Comparison of ENCODE assay signal across 14 cellular contexts in the genomic region with DNA sequence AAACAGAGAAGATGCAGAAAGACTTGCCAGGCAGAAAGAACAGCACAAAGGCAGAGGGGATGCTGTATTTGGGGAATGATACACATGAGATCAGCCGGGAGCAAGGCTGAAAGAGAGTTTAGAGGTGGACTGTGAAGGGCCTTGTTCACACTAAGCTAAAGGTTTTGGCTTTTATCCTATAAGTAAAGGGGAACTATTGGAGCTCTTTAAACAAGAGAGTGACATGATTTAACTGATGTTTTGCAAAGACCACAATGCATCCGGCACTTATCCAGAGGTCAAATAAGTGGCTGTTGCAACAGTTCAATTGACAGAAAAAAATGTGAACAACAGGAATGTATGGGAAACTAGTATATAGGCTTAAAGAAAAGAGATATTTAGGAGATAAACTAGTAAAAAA.
DNase-seq lines count a peak whose midpoint lies in the region; ATAC-seq and TF ChIP-seq lines count a peak whose summit lies in the region.
"Had no signal": no experiment of that assay in that cellular context is flagged by ENCODE, and none has a peak within 500 bp of the region (broad histone marks: within the 10 kb centered on the region; RNA-seq: fewer than 3 reads in every experiment).

No MANE protein-coding gene starts in this region.

- H3K9me3 Mint-ChIP-seq in GM23338 = no peaks in the 10 kb centered on the region
- H3K9me3 Mint-ChIP-seq in activated CD8-positive, alpha-beta memory T cell treated with anti-CD3 and anti-CD28 coated beads, Interleukin-2, amount 10 ng/mL, durations not matched to agents 7 days and 5 days (ENCODE audit: low read depth) = no peaks in the 10 kb centered on the region

- H3K36me3 Mint-ChIP-seq in GM23338 (ENCODE audit: low read depth) = no peaks in the 10 kb centered on the region
- no peaks in the 10 kb centered on the region for H3K36me3 Mint-ChIP-seq in activated CD8-positive, alpha-beta memory T cell treated with anti-CD3 and anti-CD28 coated beads, Interleukin-2, amount 10 ng/mL, durations not matched to agents 7 days and 5 days

- peaks cover 10% of the 10 kb centered on the region for H3K4me1 Mint-ChIP-seq in GM23338
- peaks cover 2% of the 10 kb centered on the region for H3K4me1 Mint-ChIP-seq in activated CD8-positive, alpha-beta memory T cell treated with anti-CD3 and anti-CD28 coated beads, Interleukin-2, amount 10 ng/mL, durations not matched to agents 7 days and 5 days

- H3K27ac ChIP-seq in GM23338 (ENCODE audit: low read depth) = no peak overlapping the region
- peak overlapping the region in 3 of 4 donors; percentile 65 to 72 (median 70) for H3K27ac ChIP-seq in sigmoid colon
- H3K27ac ChIP-seq: WERI-Rb-1 had no signal

- ATAC-seq in GM23338 (no peak), GM21526 (IDR thresholded peaks at IDR 0.05; ENCODE audit: low FRiP score, unreplicated experiment) (no peak)
- no peak for ATAC-seq in activated CD8-positive, alpha-beta memory T cell treated with anti-CD3 and anti-CD28 coated beads, Interleukin-2, amount 10 ng/mL, durations not matched to agents 7 days and 5 days
- ATAC-seq: body of pancreas had no signal

- no peak for TF ChIP-seq POLR2A in sigmoid colon (IDR thresholded peaks at IDR 0.05)

- no peak overlapping the region for H3K4me2 ChIP-seq in GM23338

- H3F3A ChIP-seq in GM23338 (replicated peaks; ENCODE audit: low read depth) = no peaks in the 10 kb centered on the region

- H4K20me1 ChIP-seq in GM23338 (replicated peaks; ENCODE audit: insufficient read depth) = no peaks in the 10 kb centered on the region

- H3K9me2 ChIP-seq in GM23338 (ENCODE audit: insufficient read depth) = no peaks in the 10 kb centered on the region

- no peak for TF ChIP-seq CTCF in GM23338 (conservative IDR thresholded peaks at IDR 0.05; ENCODE audit: low read depth in 2 of 2)
- no peak for TF ChIP-seq CTCF in choroid plexus epithelial cell (conservative IDR thresholded peaks at IDR 0.05; ENCODE audit: low read depth, low read length)
- no peak for TF ChIP-seq CTCF in sigmoid colon (IDR thresholded peaks at IDR 0.05)

- H3K36me3 ChIP-seq in GM23338 (ENCODE audit: insufficient read depth) (no peaks in the 10 kb centered on the region), sigmoid colon (no peaks in the 10 kb centered on the region)
- H3K36me3 ChIP-seq: WERI-Rb-1 had no signal

- H3K27ac Mint-ChIP-seq in GM23338 = no peak overlapping the region
- no peak overlapping the region for H3K27ac Mint-ChIP-seq in activated CD8-positive, alpha-beta memory T cell treated with anti-CD3 and anti-CD28 coated beads, Interleukin-2, amount 10 ng/mL, durations not matched to agents 7 days and 5 days

- intact Hi-C loops in sigmoid colon (cut with DNase I) = no loop called here

- H3K79me2 ChIP-seq in GM23338 (replicated peaks; ENCODE audit: insufficient read depth) = no peaks in the 10 kb centered on the region

- peak overlapping the region; percentile 44 for H2AFZ ChIP-seq in GM23338

- peaks cover 18% of the 10 kb centered on the region for H3K4me1 ChIP-seq in GM23338 (ENCODE audit: insufficient read depth)
- peaks cover 0 to 27% (median 25%) of the 10 kb centered on the region in 4 donors for H3K4me1 ChIP-seq in sigmoid colon

- no peaks in the 10 kb centered on the region for H3K27me3 Mint-ChIP-seq in GM23338 (ENCODE audit: insufficient read depth, low read depth, poor library complexity)
- no peaks in the 10 kb centered on the region for H3K27me3 Mint-ChIP-seq in activated CD8-positive, alpha-beta memory T cell treated with anti-CD3 and anti-CD28 coated beads, Interleukin-2, amount 10 ng/mL, durations not matched to agents 7 days and 5 days

- CTCF ChIA-PET in activated CD8-positive, alpha-beta memory T cell treated with anti-CD3 and anti-CD28 coated beads, Interleukin-2, amount 10 ng/mL, durations not matched to agents 7 days and 5 days (lab: Charles Lee) = interaction anchor here (0.9 kb wide), 1 partner anchor 8 kb away, joined by 3 read pairs; no protein-coding TSS in a partner anchor

- H3K4me3 ChIP-seq in GM23338 (no peak overlapping the region), choroid plexus epithelial cell (ENCODE audit: low read depth, low read length) (no peak overlapping the region), sigmoid colon (no peak overlapping the region)
- H3K4me3 ChIP-seq: body of pancreas had no signal

- WGBS in sigmoid colon, 2 donors = 64 to 86% methylated on average over 2 of the region's 2 CpGs

- H3K27me3 ChIP-seq in GM23338 (ENCODE audit: insufficient read depth) (no peaks in the 10 kb centered on the region), sigmoid colon (no peaks in the 10 kb centered on the region)
- H3K27me3 ChIP-seq: body of pancreas had no signal

- H3K9me3 ChIP-seq in sigmoid colon = no peaks in the 10 kb centered on the region
- H3K9me3 ChIP-seq: body of pancreas had no signal

- TF ChIP-seq EP300 in sigmoid colon (IDR thresholded peaks at IDR 0.05) = no peak

- no peak for DNase-seq in GM23338 (ENCODE audit: low spot score)
- peak; percentile 64 for DNase-seq in NOMO-1 treated with dmso at 0.1 percent for 144 hours (lab: John Stamatoyannopoulos, UW; ENCODE audit: unreplicated experiment)
- DNase-seq in choroid plexus epithelial cell (ENCODE audit: low read depth) = peak; percentile 84
- no peak for DNase-seq in sigmoid colon
- DNase-seq in activated CD8-positive, alpha-beta memory T cell treated with anti-CD3 and anti-CD28 coated beads, Interleukin-2, amount 10 ng/mL, durations not matched to agents 7 days and 5 days = no peak
- DNase-seq in SHP77 (lab: John Stamatoyannopoulos, UW) = no peak
- DNase-seq: activated CD8-positive, alpha-beta memory T cell treated with anti-CD3 and anti-CD28 coated beads, Interleukin-2, amount 50 U/mL, for 48 hours; body of pancreas; midbrain; NCI-H2171; stimulated activated CD4-positive, alpha-beta T cell treated with anti-CD3 and anti-CD28 coated beads, Interleukin-4, amount 100 ng/mL, for 4 hours; stimulated activated naive CD8-positive, alpha-beta T cell treated with anti-CD3 and anti-CD28 coated beads, Interleukin-15, Interleukin-2, amounts not matched to agents 100 U/mL and 50 U/mL, for 24 hours; WERI-Rb-1 had no signal

- no peak overlapping the region for H3K4me3 Mint-ChIP-seq in GM23338
- H3K4me3 Mint-ChIP-seq in activated CD8-positive, alpha-beta memory T cell treated with anti-CD3 and anti-CD28 coated beads, Interleukin-2, amount 10 ng/mL, durations not matched to agents 7 days and 5 days = no peak overlapping the region

TF ChIP-seq in GM23338, 12 proteins besides CTCF, POLR2A, EP300 and RAD21 (continues in another document):
- no peak for TF ChIP-seq ZNF114 (CRISPR knock-in tag; IDR thresholded peaks at IDR 0.05)
- TF ChIP-seq CREB1 (CRISPR knock-in tag; IDR thresholded peaks at IDR 0.05; ENCODE audit: low read depth) = no peak
- TF ChIP-seq ZNF331 (CRISPR knock-in tag; IDR thresholded peaks at IDR 0.05; ENCODE audit: low read depth) = no peak
- TF ChIP-seq, protein P1, sequence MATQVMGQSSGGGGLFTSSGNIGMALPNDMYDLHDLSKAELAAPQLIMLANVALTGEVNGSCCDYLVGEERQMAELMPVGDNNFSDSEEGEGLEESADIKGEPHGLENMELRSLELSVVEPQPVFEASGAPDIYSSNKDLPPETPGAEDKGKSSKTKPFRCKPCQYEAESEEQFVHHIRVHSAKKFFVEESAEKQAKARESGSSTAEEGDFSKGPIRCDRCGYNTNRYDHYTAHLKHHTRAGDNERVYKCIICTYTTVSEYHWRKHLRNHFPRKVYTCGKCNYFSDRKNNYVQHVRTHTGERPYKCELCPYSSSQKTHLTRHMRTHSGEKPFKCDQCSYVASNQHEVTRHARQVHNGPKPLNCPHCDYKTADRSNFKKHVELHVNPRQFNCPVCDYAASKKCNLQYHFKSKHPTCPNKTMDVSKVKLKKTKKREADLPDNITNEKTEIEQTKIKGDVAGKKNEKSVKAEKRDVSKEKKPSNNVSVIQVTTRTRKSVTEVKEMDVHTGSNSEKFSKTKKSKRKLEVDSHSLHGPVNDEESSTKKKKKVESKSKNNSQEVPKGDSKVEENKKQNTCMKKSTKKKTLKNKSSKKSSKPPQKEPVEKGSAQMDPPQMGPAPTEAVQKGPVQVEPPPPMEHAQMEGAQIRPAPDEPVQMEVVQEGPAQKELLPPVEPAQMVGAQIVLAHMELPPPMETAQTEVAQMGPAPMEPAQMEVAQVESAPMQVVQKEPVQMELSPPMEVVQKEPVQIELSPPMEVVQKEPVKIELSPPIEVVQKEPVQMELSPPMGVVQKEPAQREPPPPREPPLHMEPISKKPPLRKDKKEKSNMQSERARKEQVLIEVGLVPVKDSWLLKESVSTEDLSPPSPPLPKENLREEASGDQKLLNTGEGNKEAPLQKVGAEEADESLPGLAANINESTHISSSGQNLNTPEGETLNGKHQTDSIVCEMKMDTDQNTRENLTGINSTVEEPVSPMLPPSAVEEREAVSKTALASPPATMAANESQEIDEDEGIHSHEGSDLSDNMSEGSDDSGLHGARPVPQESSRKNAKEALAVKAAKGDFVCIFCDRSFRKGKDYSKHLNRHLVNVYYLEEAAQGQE (IDR thresholded peaks at IDR 0.05; ENCODE audit: unreplicated experiment) = no peak
- TF ChIP-seq EZH2 (IDR thresholded peaks at IDR 0.05; ENCODE audit: low read depth, unreplicated experiment) = no peak
- TF ChIP-seq STAT1 (IDR thresholded peaks at IDR 0.05; ENCODE audit: unreplicated experiment) = no peak

Comparison
In these comparisons a context has a peak if more than half of its experiments do, and no peak if none do; other contexts are left out.
1. DNase-seq: peak in NOMO-1 treated with dmso at 0.1 percent for 144 hours (single experiment) and choroid plexus epithelial cell (single experiment); none in GM23338 (single experiment), sigmoid colon (single experiment), activated CD8-positive, alpha-beta memory T cell treated with anti-CD3 and anti-CD28 coated beads, Interleukin-2, amount 10 ng/mL, durations not matched to agents 7 days and 5 days (single experiment) and SHP77 (0 of 2).